In the genomic region with DNA sequence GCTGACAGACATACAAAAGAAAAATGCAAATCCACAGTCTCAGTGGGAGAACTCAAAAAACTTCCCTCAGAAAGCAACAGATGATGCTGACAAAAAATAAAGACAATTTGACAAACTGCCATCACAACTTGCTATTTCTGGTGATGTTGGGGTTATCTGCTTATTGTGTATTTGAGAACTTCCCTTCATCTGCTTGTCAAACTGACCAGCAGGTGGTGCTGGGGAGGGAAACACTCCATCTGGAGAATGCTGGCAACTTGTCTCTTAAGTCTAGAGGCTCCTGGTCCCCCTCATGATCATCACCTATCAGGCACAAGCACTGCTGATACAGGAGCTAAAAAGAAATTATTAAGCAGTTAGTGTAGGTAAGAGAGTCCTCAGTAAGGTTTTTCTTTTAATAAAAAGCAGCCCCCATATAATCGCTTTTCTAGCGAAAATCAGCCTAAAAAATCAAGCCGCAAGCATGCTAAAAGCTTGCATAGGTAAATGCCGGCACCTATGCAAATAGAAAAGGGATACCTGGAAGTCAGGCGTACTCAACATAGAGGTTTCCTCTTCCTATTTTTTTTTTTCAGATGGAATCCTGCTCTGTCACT, we compare ENCODE assay signal across 8 cellular contexts. TPM values are rescaled to one million over a fixed set of nuclear protein-coding genes. Genes with fewer than 3 reads are reported as not detected.
DNase-seq lines count a peak whose midpoint lies in the region; ATAC-seq and TF ChIP-seq lines count a peak whose summit lies in the region.

No MANE protein-coding gene starts in this region.

- H3K27ac Mint-ChIP-seq in T-helper 17 cell, result no peak overlapping the region

- H3K4me3 ChIP-seq in astrocyte of the cerebellum (ENCODE audit: low read depth, low read length), result no peak overlapping the region

- ATAC-seq in T-helper 17 cell, result peak; percentile 78

- no peaks in the 10 kb centered on the region for H3K36me3 Mint-ChIP-seq in T-helper 17 cell (ENCODE audit: low read depth)

- in situ Hi-C loops in astrocyte of the cerebellum (cut with HindIII; ENCODE audit: low sequenced_read_pairs), result no loop called here

- peak; percentile 2 for DNase-seq in NK-92 treated with Interleukin-12 subunit alpha and Interleukin-12 subunit beta, amount 100 ng/mL, for 24 hours (lab: John Stamatoyannopoulos, UW)
- no peak for DNase-seq in NK-92 (lab: John Stamatoyannopoulos, UW; ENCODE audit: unreplicated experiment)
- peak; percentile 52 for DNase-seq in HT1080 (ENCODE audit: low read depth)
- peak; percentile 41 to 59 (median 49) for DNase-seq in T-helper 17 cell
- peak; percentile 35 for DNase-seq in astrocyte of the cerebellum (ENCODE audit: low read depth)
- DNase-seq in islet precursor cell, result peak; percentile 70
- peak; percentile 53 to 58 for DNase-seq in stimulated activated CD4-positive, alpha-beta T cell treated with anti-CD3 and anti-CD28 coated beads, Interleukin-4, amount 100 ng/mL, for 4 hours
- DNase-seq in ecto neural progenitor cell (ENCODE audit: low spot score), result no peak

- H3K4me1 Mint-ChIP-seq in T-helper 17 cell, result peaks cover 12% of the 10 kb centered on the region

- H3K9me3 ChIP-seq in T-helper 17 cell (ENCODE audit: control insufficient read depth, low read length, poor library complexity, severe bottlenecking), result no peaks in the 10 kb centered on the region

- no peak overlapping the region for H3K4me3 Mint-ChIP-seq in T-helper 17 cell

- peak; percentile 77 for TF ChIP-seq CTCF in astrocyte of the cerebellum (IDR thresholded peaks at IDR 0.05; ENCODE audit: low read depth, low read length, missing control alignments)

- peaks cover 37% of the 10 kb centered on the region for H3K27me3 Mint-ChIP-seq in T-helper 17 cell

RNA-seq across cellular contexts. Expression of a gene that starts 9.8 kb away (rescaled TPM):
- total RNA-seq in HT1080 (2014; rRNA removed; shearing (Covaris generic)), result 22.5 and 25.4 TPM in 2 replicates
- 7.0 and 8.6 TPM in 2 replicates for polyA plus RNA-seq in HT1080 (2015; cell fraction: cytosol; rRNA removed)
- 15.8 and 24.3 TPM in 2 replicates for polyA plus RNA-seq in HT1080 (2015; cell fraction: nucleus; rRNA removed)
- total RNA-seq in T-helper 17 cell, result 1 to 10 TPM; 1.4 to 2.0 TPM

RNA-seq across cellular contexts. Expression of a gene that starts 11.1 kb away (rescaled TPM):
- total RNA-seq in HT1080 (2014; rRNA removed; shearing (Covaris generic)), result not detected in 2 replicates
- polyA plus RNA-seq in HT1080 (2015; cell fraction: cytosol; rRNA removed), result not detected in 2 replicates
- not detected in 2 replicates for polyA plus RNA-seq in HT1080 (2015; cell fraction: nucleus; rRNA removed)
- not detected for total RNA-seq in T-helper 17 cell

RNA-seq across cellular contexts. Expression of a gene that starts 45.4 kb away (rescaled TPM):
- total RNA-seq in HT1080 (2014; rRNA removed; shearing (Covaris generic)), result 48.0 and 51.4 TPM in 2 replicates
- 22.5 and 29.1 TPM in 2 replicates for polyA plus RNA-seq in HT1080 (2015; cell fraction: cytosol; rRNA removed)
- 99.0 and 99.9 TPM in 2 replicates for polyA plus RNA-seq in HT1080 (2015; cell fraction: nucleus; rRNA removed)
- 10 to 100 TPM; 60.5 to 63.6 TPM for total RNA-seq in T-helper 17 cell

Comparison
In these comparisons a context has a peak if more than half of its experiments do, and no peak if none do; other contexts are left out.
1. DNase-seq: peak in NK-92 treated with Interleukin-12 subunit alpha and Interleukin-12 subunit beta, amount 100 ng/mL, for 24 hours (single experiment), HT1080 (single experiment), T-helper 17 cell (3 of 3), astrocyte of the cerebellum (single experiment), islet precursor cell (single experiment) and stimulated activated CD4-positive, alpha-beta T cell treated with anti-CD3 and anti-CD28 coated beads, Interleukin-4, amount 100 ng/mL, for 4 hours (2 of 2); none in NK-92 (single experiment) and ecto neural progenitor cell (single experiment).